In genomic region chr12:93370947-93371346, GRCh38 we compare ENCODE assay signal across 26 cellular contexts. TPM values are rescaled to one million over a fixed set of nuclear protein-coding genes. Genes with fewer than 3 reads are reported as not detected.
DNase-seq lines count a peak whose midpoint lies in the region; ATAC-seq, FAIRE-seq and TF ChIP-seq lines count a peak whose summit lies in the region.
"Had no signal": no experiment of that assay in that cellular context is flagged by ENCODE, and none has a peak within 500 bp of the region (broad histone marks: within the 10 kb centered on the region; RNA-seq: fewer than 3 reads in every experiment).

No MANE protein-coding gene starts in this region.

- H3K23me2 ChIP-seq in H1 (ENCODE audit: low read depth, low read length): peaks cover 3% of the 10 kb centered on the region; the same call in 1 of the 2 replicates

- no peak overlapping the region; the same call in 1 of the 2 replicates for H2BK20ac ChIP-seq in H1 (ENCODE audit: low read length)

- H3K4me3 Mint-ChIP-seq in GM23338: no peak overlapping the region
- peak overlapping the region; percentile 45 for H3K4me3 Mint-ChIP-seq in type B pancreatic cell
- H3K4me3 Mint-ChIP-seq in stimulated activated effector memory CD8-positive, alpha-beta T cell treated with anti-CD3 and anti-CD28 coated beads, Interleukin-12 subunit alpha, Interleukin-12 subunit beta, amount 100 ng/mL, for 72 hours: no peak overlapping the region
- H3K4me3 Mint-ChIP-seq: CD4-positive, CD25-positive, alpha-beta regulatory T cell had no signal

- CTCF ChIA-PET in H1 (lab: Charles Lee; ENCODE audit: partially characterized antibody): interaction anchor here (1.5 kb wide), 1 partner anchor 9 kb away, joined by 3 read pairs; no protein-coding TSS in a partner anchor

- H3K14ac ChIP-seq in H1 (ENCODE audit: insufficient read length): no peak overlapping the region

- no peak for TF ChIP-seq POLR2A in H1 (IDR thresholded peaks at IDR 0.05; ENCODE audit: control extremely low read depth in 1 of 2, low read depth in 2 of 2, low read length in 2 of 2)

- peak; percentile 26; the same call in 1 of the 3 replicates for ATAC-seq in GM23338
- ATAC-seq in stimulated activated effector memory CD8-positive, alpha-beta T cell treated with anti-CD3 and anti-CD28 coated beads, Interleukin-12 subunit alpha, Interleukin-12 subunit beta, amount 100 ng/mL, for 72 hours: no peak
- ATAC-seq: GM12878, HepG2 had no signal

- H3K27ac Mint-ChIP-seq in GM23338 (no peak overlapping the region), type B pancreatic cell (peak overlapping the region; percentile 73)
- no peak overlapping the region for H3K27ac Mint-ChIP-seq in stimulated activated effector memory CD8-positive, alpha-beta T cell treated with anti-CD3 and anti-CD28 coated beads, Interleukin-12 subunit alpha, Interleukin-12 subunit beta, amount 100 ng/mL, for 72 hours
- H3K27ac Mint-ChIP-seq: CD4-positive, CD25-positive, alpha-beta regulatory T cell had no signal

- no peak overlapping the region for H3K56ac ChIP-seq in H1 (replicated peaks; ENCODE audit: insufficient read length, low read depth, low read length)
- no peak overlapping the region for H3K56ac ChIP-seq in mesendoderm (ENCODE audit: low read length)

- H4K8ac ChIP-seq in H1 (ENCODE audit: extremely low read depth, insufficient read depth, low read length): no peak overlapping the region
- no peak overlapping the region for H4K8ac ChIP-seq in mesendoderm (ENCODE audit: low read depth, low read length)

- H2BK12ac ChIP-seq in H1 (ENCODE audit: low read depth, low read length): no peak overlapping the region

- H3K9me3 Mint-ChIP-seq in GM23338 (0 out of 3 replicates have a peak, but pooled peaks cover 3% of the 10 kb centered on the region), type B pancreatic cell (no peaks in the 10 kb centered on the region)
- H3K9me3 Mint-ChIP-seq in stimulated activated effector memory CD8-positive, alpha-beta T cell treated with anti-CD3 and anti-CD28 coated beads, Interleukin-12 subunit alpha, Interleukin-12 subunit beta, amount 100 ng/mL, for 72 hours: no peaks in the 10 kb centered on the region
- H3K9me3 Mint-ChIP-seq: CD4-positive, CD25-positive, alpha-beta regulatory T cell had no signal

- POLR2A ChIA-PET in H1 (lab: Charles Lee; ENCODE audit: partially characterized antibody): interaction anchor here (1.0 to 1.9 kb wide), 3 partner anchors 10 to 1225 kb away, joined by 3 to 4 read pairs (median 3); partner anchors contain the start of gene BTG1

- H4K20me1 ChIP-seq in GM23338 (replicated peaks; ENCODE audit: insufficient read depth) (no peaks in the 10 kb centered on the region), H1 (replicated peaks in 1 of 2; ENCODE audit: control insufficient read depth in 1 of 2, insufficient read depth in 2 of 2, low read length in 2 of 2) (no peaks in the 10 kb centered on the region)
- H4K20me1 ChIP-seq: BLaER1 had no signal

- no peaks in the 10 kb centered on the region for H3K27me3 ChIP-seq in GM23338 (ENCODE audit: insufficient read depth)
- H3K27me3 ChIP-seq in H1 (replicated peaks in 1 of 4; ENCODE audit: control insufficient read depth in 3 of 4, extremely low read depth in 1 of 4, insufficient read depth in 3 of 4, low read length in 3 of 4): no peaks in the 10 kb centered on the region
- no peaks in the 10 kb centered on the region for H3K27me3 ChIP-seq in mesendoderm (ENCODE audit: insufficient read depth, low read length, poor library complexity)
- H3K27me3 ChIP-seq: BLaER1, SJSA1 had no signal

- no peak for FAIRE-seq in H1 (lab: Jason Lieb, UNC)
- FAIRE-seq: A204.1, GM12878, HepG2 had no signal

- H3K79me1 ChIP-seq in H1 (ENCODE audit: low read depth, low read length) (no peaks in the 10 kb centered on the region), mesendoderm (ENCODE audit: low read length) (no peaks in the 10 kb centered on the region)

- H3K4me2 ChIP-seq in GM23338 (peak overlapping the region; percentile 52; the same call in 1 of the 2 replicates), H1 (ENCODE audit: insufficient read depth in 1 of 2, low read depth in 2 of 2, low read length in 2 of 2) (no peak overlapping the region), mesendoderm (ENCODE audit: low read length) (no peak overlapping the region)
- H3K4me2 ChIP-seq: BLaER1, PC-9 had no signal

- no peak overlapping the region for H2BK15ac ChIP-seq in H1 (ENCODE audit: low read length)
- no peak overlapping the region for H2BK15ac ChIP-seq in mesendoderm (replicated peaks; ENCODE audit: low read depth)

- H3K36me3 Mint-ChIP-seq in GM23338 (ENCODE audit: low read depth): peaks cover 8% of the 10 kb centered on the region; the same call in 1 of the 3 replicates
- H3K36me3 Mint-ChIP-seq in type B pancreatic cell: no peaks in the 10 kb centered on the region
- H3K36me3 Mint-ChIP-seq in stimulated activated effector memory CD8-positive, alpha-beta T cell treated with anti-CD3 and anti-CD28 coated beads, Interleukin-12 subunit alpha, Interleukin-12 subunit beta, amount 100 ng/mL, for 72 hours: no peaks in the 10 kb centered on the region
- H3K36me3 Mint-ChIP-seq: CD4-positive, CD25-positive, alpha-beta regulatory T cell had no signal

- H2AFZ ChIP-seq in GM23338 (no peak overlapping the region), H1 (ENCODE audit: low read length) (no peak overlapping the region)
- H2AFZ ChIP-seq: PC-9 had no signal

- TF ChIP-seq RAD21 in H1 (IDR thresholded peaks at IDR 0.05 in 1 of 2, conservative IDR thresholded peaks at IDR 0.05 in 1 of 2; ENCODE audit: low read depth in 2 of 2, low read length in 2 of 2): no peak

- H2BK120ac ChIP-seq in H1 (replicated peaks; ENCODE audit: low read depth, low read length) (no peak overlapping the region), mesendoderm (ENCODE audit: low read depth, low read length) (no peak overlapping the region)

- TF ChIP-seq EP300 in H1 (IDR thresholded peaks at IDR 0.05; ENCODE audit: borderline replicate concordance in 1 of 2, low read depth in 2 of 2, low read length in 2 of 2): no peak

- H4K5ac ChIP-seq in H1 (ENCODE audit: insufficient read length, low read depth, low read length) (no peak overlapping the region), mesendoderm (ENCODE audit: low read length) (no peak overlapping the region)

- H3K4ac ChIP-seq in H1 (replicated peaks; ENCODE audit: insufficient read length, low read depth, low read length) (no peak overlapping the region), mesendoderm (ENCODE audit: low read depth, low read length) (no peak overlapping the region)

- H2AK5ac ChIP-seq in H1 (ENCODE audit: low read depth, low read length) (no peak overlapping the region), mesendoderm (ENCODE audit: low read length) (no peak overlapping the region)

- H3K9ac ChIP-seq in H1 (replicated peaks in 1 of 4; ENCODE audit: extremely low read depth in 1 of 4, low read depth in 3 of 4, low read length in 3 of 4) (no peak overlapping the region), mesendoderm (ENCODE audit: low read length) (no peak overlapping the region)
- H3K9ac ChIP-seq: BLaER1 had no signal

- no peaks in the 10 kb centered on the region for H3K27me3 Mint-ChIP-seq in GM23338 (ENCODE audit: insufficient read depth, low read depth, poor library complexity)
- no peaks in the 10 kb centered on the region for H3K27me3 Mint-ChIP-seq in type B pancreatic cell

- H3K4me3 ChIP-seq in GM23338: no peak overlapping the region
- H3K4me3 ChIP-seq in H1 (ENCODE audit: extremely low read depth in 1 of 4, insufficient read depth in 2 of 4, low read depth in 3 of 4, low read length in 4 of 4): no peak overlapping the region
- no peak overlapping the region for H3K4me3 ChIP-seq in mesendoderm (ENCODE audit: low read length)
- H3K4me3 ChIP-seq: BLaER1, GM12878, PC-9, SJSA1 had no signal

- H3K36me3 ChIP-seq in GM23338 (ENCODE audit: insufficient read depth): no peaks in the 10 kb centered on the region
- no peaks in the 10 kb centered on the region for H3K36me3 ChIP-seq in H1 (ENCODE audit: control insufficient read depth in 2 of 4, insufficient read depth in 4 of 4, low read length in 3 of 4)
- H3K36me3 ChIP-seq in mesendoderm (ENCODE audit: control insufficient read depth, insufficient read depth, low read length): no peaks in the 10 kb centered on the region
- H3K36me3 ChIP-seq: BLaER1, SJSA1 had no signal

- DNase-seq in GM23338 (ENCODE audit: low spot score) (peak; percentile 58), H1 (ENCODE audit: low read depth in 1 of 2, low spot score in 2 of 2) (peak in 1 of 2 experiments; percentile 34), mesendoderm (peak; percentile 75), type B pancreatic cell (ENCODE audit: extremely low spot score, unreplicated experiment) (no peak), putamen (ENCODE audit: low spot score) (no peak), NCI-H2171 treated with DMSO at 0.1 percent for 48 hours (lab: John Stamatoyannopoulos, UW) (no peak)
- DNase-seq in stimulated activated effector memory CD8-positive, alpha-beta T cell treated with anti-CD3 and anti-CD28 coated beads, Interleukin-12 subunit alpha, Interleukin-12 subunit beta, amount 100 ng/mL, for 72 hours (ENCODE audit: low spot score in 2 of 2): no peak
- DNase-seq: CD4-positive, CD25-positive, alpha-beta regulatory T cell; GDM1; KBM-7; MV-4-11; NCI-H1105; NCI-H1436 treated with DMSO at 0.1 percent for 48 hours; NCI-H1930; NCI-H2107; NCI-H446; NCI-H524 treated with DMSO at 0.1 percent for 48 hours; NCI-H774; NK-92 treated with Interleukin-12 subunit alpha and Interleukin-12 subunit beta, amount 100 ng/mL, for 24 hours; PC-9; Right ventricle myocardium superior had no signal

- 94% methylated on average over 6 of the region's 6 CpGs; no CpG with 5 or more reads in 1 of the 2 experiments for WGBS in H1 (ENCODE audit: extremely low coverage in 1 of 2, insufficient coverage in 1 of 2, insufficient read length in 1 of 2, insufficient replicate concordance in 2 of 2, low coverage in 1 of 2, low lambda C conversion rate in 2 of 2, missing lambda C conversion rate in 1 of 2), 2 experiments
- no CpG with 5 or more reads among the region's 6 CpGs for WGBS in mesendoderm (ENCODE audit: extremely low coverage, insufficient coverage, low lambda C conversion rate)

- H3K27ac ChIP-seq in GM23338 (ENCODE audit: low read depth) (no peak overlapping the region), H1 (ENCODE audit: low read depth, low read length) (no peak overlapping the region), mesendoderm (ENCODE audit: low read depth, low read length) (no peak overlapping the region)
- H3K27ac ChIP-seq: BLaER1, PC-9, SJSA1 had no signal

- no peaks in the 10 kb centered on the region for H3K9me2 ChIP-seq in GM23338 (ENCODE audit: insufficient read depth)

- no peak overlapping the region for H4K91ac ChIP-seq in H1 (replicated peaks; ENCODE audit: insufficient read length, low read length)

- no peaks in the 10 kb centered on the region for H3K9me3 ChIP-seq in H1 (ENCODE audit: insufficient read depth in 2 of 2, low read depth in 1 of 2, low read length in 1 of 2)
- H3K9me3 ChIP-seq: BLaER1, SJSA1 had no signal

- no peak overlapping the region for H2BK5ac ChIP-seq in H1 (ENCODE audit: low read depth, low read length)
- no peak overlapping the region for H2BK5ac ChIP-seq in mesendoderm (ENCODE audit: low read length)

- H3K18ac ChIP-seq in H1 (ENCODE audit: extremely low read depth, low read length): peak overlapping the region; percentile 16; the same call in 1 of the 2 replicates
- no peak overlapping the region for H3K18ac ChIP-seq in mesendoderm (ENCODE audit: low read length)

- no peak overlapping the region for H3K23ac ChIP-seq in H1 (ENCODE audit: insufficient read length)
- no peak overlapping the region for H3K23ac ChIP-seq in mesendoderm (ENCODE audit: low read length)

- H3K79me2 ChIP-seq in GM23338 (replicated peaks; ENCODE audit: insufficient read depth) (no peaks in the 10 kb centered on the region), H1 (ENCODE audit: control insufficient read depth in 1 of 2, insufficient read depth in 2 of 2, low read length in 2 of 2) (no peaks in the 10 kb centered on the region), mesendoderm (ENCODE audit: control insufficient read depth, insufficient read depth, low read length) (no peaks in the 10 kb centered on the region)

- TF ChIP-seq CTCF in GM23338 (conservative IDR thresholded peaks at IDR 0.05; ENCODE audit: low read depth in 2 of 2) (no peak), H1 (IDR thresholded peaks at IDR 0.05; ENCODE audit: control extremely low read depth in 1 of 3, insufficient read depth in 1 of 3, low read depth in 1 of 3, low read length in 3 of 3) (no peak), type B pancreatic cell (conservative IDR thresholded peaks at IDR 0.05) (no peak)

- H3K4me1 Mint-ChIP-seq in GM23338: peaks cover 35% of the 10 kb centered on the region
- peaks cover 13% of the 10 kb centered on the region for H3K4me1 Mint-ChIP-seq in type B pancreatic cell (ENCODE audit: unreplicated experiment)
- no peaks in the 10 kb centered on the region for H3K4me1 Mint-ChIP-seq in stimulated activated effector memory CD8-positive, alpha-beta T cell treated with anti-CD3 and anti-CD28 coated beads, Interleukin-12 subunit alpha, Interleukin-12 subunit beta, amount 100 ng/mL, for 72 hours

- peaks cover 1% of the 10 kb centered on the region; the same call in 1 of the 2 replicates for H3F3A ChIP-seq in GM23338 (replicated peaks; ENCODE audit: low read depth)

- H3K4me1 ChIP-seq in GM23338 (ENCODE audit: insufficient read depth) (peaks cover 51% of the 10 kb centered on the region), H1 (replicated peaks in 1 of 4; ENCODE audit: control insufficient read depth in 3 of 4, insufficient read depth in 4 of 4, low read length in 3 of 4) (peaks cover 3 to 7% (median 4%) of the 10 kb centered on the region in 4 experiments; a peak in 4 of 7 replicates), mesendoderm (ENCODE audit: control insufficient read depth, low read depth, low read length) (no peaks in the 10 kb centered on the region)
- H3K4me1 ChIP-seq: BLaER1, SJSA1 had no signal

RNA-seq across cellular contexts. Expression of gene NUDT4, which starts 6.8 kb away (rescaled TPM):
- total RNA-seq in GM23338 (2014; rRNA removed; shearing (Covaris generic)): 67.2 and 69.7 TPM in 2 replicates
- polyA plus RNA-seq in GM23338 (2016; fragmentation: Nextera tagmentation; extraction: Ambion mirVana): 29.5 and 32.3 TPM in 2 replicates
- total RNA-seq in H1 (2021; fragmentation: NEBNext Ultra II Directional; extraction: Animal tissue kit (Norgen Biotek cat#: 25700)): 61.0 and 71.7 TPM in 2 replicates
- polyA plus RNA-seq in H1 (2011; rRNA removed): 12.9 and 17.3 TPM in 2 replicates
- 20.1 TPM for polyA plus RNA-seq in H1 (2011; cell fraction: cytosol; rRNA removed)
- 5.8 TPM for polyA plus RNA-seq in H1 (2011; cell fraction: nucleus; rRNA removed)
- 15.0 to 31.6 TPM (median 17.9 TPM) in 4 replicates for polyA plus RNA-seq in H1 (2012, experiment 1 of 2)
- polyA plus RNA-seq in H1 (2012, experiment 2 of 2): 8.7 TPM
- polyA plus RNA-seq in H1 (2013, experiment 1 of 2): 31.7 TPM
- polyA plus RNA-seq in H1 (2013, experiment 2 of 2): 32.7 TPM
- 17.9 and 19.2 TPM in 2 replicates for polyA minus RNA-seq in H1 (2011; rRNA and poly(A)+ RNA removed)
- polyA minus RNA-seq in H1 (2011; cell fraction: cytosol; rRNA and poly(A)+ RNA removed): 26.9 TPM
- 18.6 TPM for polyA minus RNA-seq in H1 (2011; cell fraction: nucleus; rRNA and poly(A)+ RNA removed)
- 40.3 TPM for polyA plus RNA-seq in mesendoderm (2013, experiment 1 of 2)
- 39.3 TPM for polyA plus RNA-seq in mesendoderm (2013, experiment 2 of 2)
- total RNA-seq in type B pancreatic cell (ENCODE audit: low replicate concordance): 89.8 and 172 TPM in 2 replicates

Comparison
In these comparisons a context has a peak if more than half of its experiments do, and no peak if none do; other contexts are left out.
1. DNase-seq: peak in GM23338 (single experiment) and mesendoderm (single experiment); none in type B pancreatic cell (single experiment), stimulated activated effector memory CD8-positive, alpha-beta T cell treated with anti-CD3 and anti-CD28 coated beads, Interleukin-12 subunit alpha, Interleukin-12 subunit beta, amount 100 ng/mL, for 72 hours (0 of 2), putamen (single experiment) and NCI-H2171 treated with DMSO at 0.1 percent for 48 hours (single experiment).